Comparison of ENCODE assay signal across 8 cellular contexts in the genomic region with DNA sequence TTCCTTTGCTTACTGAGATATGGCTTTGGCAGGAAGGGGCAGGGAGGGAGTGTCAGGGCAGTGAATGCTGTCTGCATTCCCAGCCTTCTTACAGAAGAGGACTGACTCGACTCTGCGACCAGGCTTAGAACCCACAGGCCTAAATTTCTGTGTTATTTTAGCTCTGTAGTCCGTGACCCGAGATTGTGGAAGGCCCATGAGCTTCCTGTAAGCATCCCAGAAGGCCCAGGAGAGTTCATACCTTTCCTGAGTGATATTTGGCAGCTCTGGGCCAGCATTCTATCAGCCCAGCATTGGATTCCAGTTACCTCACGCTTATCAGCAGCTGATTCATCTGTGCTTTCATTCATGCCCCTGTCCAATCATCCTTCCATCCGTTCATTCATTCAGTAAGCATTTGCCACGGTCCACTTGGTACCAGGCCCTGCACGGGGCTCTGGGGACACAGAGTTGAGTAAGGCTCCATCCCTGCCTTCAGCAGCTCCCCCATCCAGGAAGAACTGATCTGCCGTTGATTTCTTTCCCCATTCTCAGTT. TPM values are rescaled to one million over a fixed set of nuclear protein-coding genes. Genes with fewer than 3 reads are reported as not detected.
DNase-seq lines count a peak whose midpoint lies in the region; ATAC-seq and TF ChIP-seq lines count a peak whose summit lies in the region.

No MANE protein-coding gene starts in this region.

- DNase-seq in CD8-positive, alpha-beta memory T cell, result no peak
- DNase-seq in RKO (ENCODE audit: low spot score) (peak; percentile 91), fibroblast of peridontal ligament (ENCODE audit: extremely low read depth) (peak; percentile 92), retinal pigment epithelial cell (ENCODE audit: low read depth) (peak; percentile 97), NCI-H774 (lab: John Stamatoyannopoulos, UW) (no peak)
- DNase-seq in activated CD4-positive, alpha-beta memory T cell treated with anti-CD3 and anti-CD28 coated beads for 36 hours, result no peak

- no peaks in the 10 kb centered on the region for H3K9me3 ChIP-seq in CD8-positive, alpha-beta memory T cell (ENCODE audit: low read length)

- peaks cover 6 to 7% (median 7%) of the 10 kb centered on the region in 3 donors for H3K4me1 Mint-ChIP-seq in CD8-positive, alpha-beta memory T cell
- peaks cover 6% of the 10 kb centered on the region for H3K4me1 Mint-ChIP-seq in activated CD4-positive, alpha-beta memory T cell treated with anti-CD3 and anti-CD28 coated beads for 36 hours (ENCODE audit: low read depth)

- ATAC-seq in GM19395 (IDR thresholded peaks at IDR 0.05; ENCODE audit: unreplicated experiment) (no peak), GM21390 (IDR thresholded peaks at IDR 0.05; ENCODE audit: unreplicated experiment) (no peak)

- no peak overlapping the region for H3K4me3 Mint-ChIP-seq in CD8-positive, alpha-beta memory T cell
- no peak overlapping the region for H3K4me3 Mint-ChIP-seq in activated CD4-positive, alpha-beta memory T cell treated with anti-CD3 and anti-CD28 coated beads for 36 hours

- peaks cover 0 to 48% (median 12%) of the 10 kb centered on the region in 3 donors for H3K36me3 Mint-ChIP-seq in CD8-positive, alpha-beta memory T cell
- H3K36me3 Mint-ChIP-seq in activated CD4-positive, alpha-beta memory T cell treated with anti-CD3 and anti-CD28 coated beads for 36 hours, result peaks cover 9% of the 10 kb centered on the region

- POLR2A ChIA-PET in CD8-positive, alpha-beta memory T cell (lab: Charles Lee), result interaction anchor here (0.5 kb wide), 1 partner anchor 167 kb away, joined by 5 read pairs; no protein-coding TSS in a partner anchor
- POLR2A ChIA-PET in activated CD4-positive, alpha-beta memory T cell treated with anti-CD3 and anti-CD28 coated beads for 36 hours (lab: Charles Lee), result no interaction called here

- H3K27ac Mint-ChIP-seq in CD8-positive, alpha-beta memory T cell, result peak overlapping the region in 7 of 8 donors; percentile 12 to 77 (median 48)
- H3K27ac Mint-ChIP-seq in activated CD4-positive, alpha-beta memory T cell treated with anti-CD3 and anti-CD28 coated beads for 36 hours, result no peak overlapping the region

- CTCF ChIA-PET in CD8-positive, alpha-beta memory T cell (lab: Charles Lee), result interaction anchor here (0.7 to 13.6 kb wide), 17 partner anchors 8 to 230 kb away, joined by 3 to 270 read pairs (median 7); partner anchors contain the start of gene DUSP1
- CTCF ChIA-PET in activated CD4-positive, alpha-beta memory T cell treated with anti-CD3 and anti-CD28 coated beads for 36 hours (lab: Charles Lee), result interaction anchor here (0.9 to 15.3 kb wide), 11 partner anchors 8 to 221 kb away, joined by 3 to 393 read pairs (median 7); partner anchors contain the start of gene RPL26L1

- no peaks in the 10 kb centered on the region for H3K27me3 Mint-ChIP-seq in CD8-positive, alpha-beta memory T cell
- no peaks in the 10 kb centered on the region for H3K27me3 Mint-ChIP-seq in activated CD4-positive, alpha-beta memory T cell treated with anti-CD3 and anti-CD28 coated beads for 36 hours

- H3K27me3 ChIP-seq in CD8-positive, alpha-beta memory T cell (ENCODE audit: insufficient read depth, low read length, poor library complexity, severe bottlenecking), result no peaks in the 10 kb centered on the region

- no peaks in the 10 kb centered on the region for H3K9me3 Mint-ChIP-seq in CD8-positive, alpha-beta memory T cell
- H3K9me3 Mint-ChIP-seq in activated CD4-positive, alpha-beta memory T cell treated with anti-CD3 and anti-CD28 coated beads for 36 hours, result no peaks in the 10 kb centered on the region

- H3K36me3 ChIP-seq in CD8-positive, alpha-beta memory T cell (ENCODE audit: insufficient read depth, low read length), result peaks cover 8% of the 10 kb centered on the region

- intact Hi-C loops in activated CD4-positive, alpha-beta memory T cell treated with anti-CD3 and anti-CD28 coated beads for 36 hours (cut with micrococcal nuclease), result no loop called here

- TF ChIP-seq CTCF in retinal pigment epithelial cell (conservative IDR thresholded peaks at IDR 0.05; ENCODE audit: low read depth, low read length), result no peak

- no peak overlapping the region for H3K4me3 ChIP-seq in CD8-positive, alpha-beta memory T cell (ENCODE audit: low read length)
- H3K4me3 ChIP-seq in retinal pigment epithelial cell (ENCODE audit: low read length), result no peak overlapping the region

- H3K4me1 ChIP-seq in CD8-positive, alpha-beta memory T cell (ENCODE audit: insufficient read depth, low read length), result no peaks in the 10 kb centered on the region

- H3K27ac ChIP-seq in CD8-positive, alpha-beta memory T cell (ENCODE audit: low read depth, low read length), result no peak overlapping the region

RNA-seq across cellular contexts. Expression of gene RPL26L1, which starts 28.2 kb away (rescaled TPM):
- 10 to 100 TPM; 91.9 to 92.3 TPM for total RNA-seq in CD8-positive, alpha-beta memory T cell
- polyA plus RNA-seq in CD8-positive, alpha-beta memory T cell, result 35.6 TPM
- total RNA-seq in activated CD4-positive, alpha-beta memory T cell treated with anti-CD3 and anti-CD28 coated beads for 36 hours, result 10 to 100 TPM; 66.0 to 67.6 TPM

RNA-seq across cellular contexts. Expression of gene ATP6V0E1, which starts 52.5 kb away (rescaled TPM):
- 100 to 1,000 TPM; 171 to 179 TPM for total RNA-seq in CD8-positive, alpha-beta memory T cell
- polyA plus RNA-seq in CD8-positive, alpha-beta memory T cell, result 468 TPM
- total RNA-seq in activated CD4-positive, alpha-beta memory T cell treated with anti-CD3 and anti-CD28 coated beads for 36 hours, result 100 to 1,000 TPM; 116 to 121 TPM

Comparison
In these comparisons a context has a peak if more than half of its experiments do, and no peak if none do; other contexts are left out.
1. DNase-seq: peak in RKO (single experiment), fibroblast of peridontal ligament (single experiment) and retinal pigment epithelial cell (single experiment); none in CD8-positive, alpha-beta memory T cell (0 of 5), NCI-H774 (single experiment) and activated CD4-positive, alpha-beta memory T cell treated with anti-CD3 and anti-CD28 coated beads for 36 hours (single experiment).